ENCODE assay signal across 17 cellular contexts in genomic region chr6:44415424-44415823, GRCh38. TPM values are rescaled to one million over a fixed set of nuclear protein-coding genes. Genes with fewer than 3 reads are reported as not detected.
A peak's percentile ranks its signal among the peaks of the same experiment; 100 is the strongest.
DNase-seq lines count a peak whose midpoint lies in the region; ATAC-seq and TF ChIP-seq lines count a peak whose summit lies in the region.
"Had no signal": no experiment of that assay in that cellular context is flagged by ENCODE, and none has a peak within 500 bp of the region (broad histone marks: within the 10 kb centered on the region; RNA-seq: fewer than 3 reads in every experiment).

No MANE protein-coding gene starts in this region.

- H3K27me3 Mint-ChIP-seq in progenitor cell of endocrine pancreas: no peaks in the 10 kb centered on the region

- peak overlapping the region; percentile 47 for H3K4me2 ChIP-seq in Loucy (ENCODE audit: low read depth, low read length, poor library complexity, severe bottlenecking)

- TF ChIP-seq CTCF in GM10248 (IDR thresholded peaks at IDR 0.05; ENCODE audit: control extremely low read depth, extremely low read depth, low read depth, missing control alignments) (no peak), Loucy (conservative IDR thresholded peaks at IDR 0.05; ENCODE audit: low read length) (no peak), progenitor cell of endocrine pancreas (IDR thresholded peaks at IDR 0.05; ENCODE audit: unreplicated experiment) (no peak)

- H3K36me3 Mint-ChIP-seq in progenitor cell of endocrine pancreas (ENCODE audit: insufficient read depth): peaks cover 41% of the 10 kb centered on the region

- H3K9me3 ChIP-seq in Loucy (ENCODE audit: insufficient read depth, low read depth, low read length): peaks cover 2% of the 10 kb centered on the region; the same call in 1 of the 2 replicates
- H3K9me3 ChIP-seq: Peyer's patch, right lobe of liver, testis had no signal

- no peaks in the 10 kb centered on the region for H3K9me2 ChIP-seq in Loucy (replicated peaks; ENCODE audit: low read depth, low read length)

- peaks cover 3% of the 10 kb centered on the region for H3K4me1 Mint-ChIP-seq in progenitor cell of endocrine pancreas (ENCODE audit: low read depth)

- peaks cover 43% of the 10 kb centered on the region for H3K4me1 ChIP-seq in Loucy (ENCODE audit: insufficient read depth, low read length, poor library complexity, severe bottlenecking)
- H3K4me1 ChIP-seq: right lobe of liver, testis had no signal

- CTCF ChIA-PET in GM10248 (lab: Yijun Ruan, JAX): interaction anchor here (0.7 to 2.2 kb wide), 5 partner anchors 8 to 72 kb away, joined by 3 to 6 read pairs (median 4); no protein-coding TSS in a partner anchor

- POLR2A ChIA-PET in GM10248 (lab: Yijun Ruan, JAX): no interaction called here

- H2AFZ ChIP-seq in Loucy (ENCODE audit: low read length): no peak overlapping the region

- no peaks in the 10 kb centered on the region for H3K9me3 Mint-ChIP-seq in progenitor cell of endocrine pancreas (ENCODE audit: low read depth)

- peak overlapping the region; percentile 23 for H3K9ac ChIP-seq in Loucy (ENCODE audit: low read depth, low read length, poor library complexity, severe bottlenecking)

- H3K27me3 ChIP-seq in Loucy (ENCODE audit: insufficient read depth, low read length, poor library complexity, severe bottlenecking): no peaks in the 10 kb centered on the region
- H3K27me3 ChIP-seq: Peyer's patch, right lobe of liver, testis had no signal

- H4K20me1 ChIP-seq in Loucy (ENCODE audit: insufficient read depth, low read length, poor library complexity, severe bottlenecking): peaks cover 13% of the 10 kb centered on the region

- no peak for ATAC-seq in HG03097 (IDR thresholded peaks at IDR 0.05; ENCODE audit: low FRiP score, unreplicated experiment)

- peaks cover 73% of the 10 kb centered on the region for H3K36me3 ChIP-seq in Loucy (ENCODE audit: insufficient read depth, low read length)

- DNase-seq in GM10248 (ENCODE audit: extremely low spot score) (peak; percentile 15), epithelial cell of prostate (ENCODE audit: low read depth, low spot score) (peak; percentile 6), progenitor cell of endocrine pancreas (ENCODE audit: low spot score, unreplicated experiment) (no peak), cortex of kidney (lab: John Stamatoyannopoulos, UW) (no peak), HK-2 (ENCODE audit: unreplicated experiment) (no peak), DMS 273 (lab: John Stamatoyannopoulos, UW; ENCODE audit: unreplicated experiment) (no peak)
- DNase-seq: activated effector memory CD4-positive, alpha-beta T cell treated with Interleukin-2 at 50 U/mL for 16 hours; AML-193; erythroblast; NCI-H1092; NCI-H2107; Peyer's patch; right lobe of liver; stimulated activated CD4-positive, alpha-beta T cell treated with anti-CD3 and anti-CD28 coated beads, Interleukin-1b, Interleukin-23, amount 100 ng/mL, for 48 hours; testis had no signal

- H3K27ac Mint-ChIP-seq in progenitor cell of endocrine pancreas: peak overlapping the region; percentile 54

- H3K4me3 Mint-ChIP-seq in progenitor cell of endocrine pancreas (ENCODE audit: low read depth): no peak overlapping the region

- H3K79me2 ChIP-seq in Loucy (ENCODE audit: insufficient read depth, low read length): peaks cover 80% of the 10 kb centered on the region

- no peaks in the 10 kb centered on the region for H3F3A ChIP-seq in Loucy (ENCODE audit: low read depth)

- no peak overlapping the region for H3K4me3 ChIP-seq in Loucy (ENCODE audit: low read length, poor library complexity, severe bottlenecking)
- H3K4me3 ChIP-seq: Peyer's patch, right lobe of liver, testis had no signal

- H3K27ac ChIP-seq in epithelial cell of prostate: no peak overlapping the region
- H3K27ac ChIP-seq: Peyer's patch, right lobe of liver, testis had no signal

RNA-seq across cellular contexts. Expression of gene CDC5L, which starts 27.9 kb away (rescaled TPM):
- 30.4 and 30.5 TPM in 2 replicates for total RNA-seq in progenitor cell of endocrine pancreas

Comparison
In these comparisons a context has a peak if more than half of its experiments do, and no peak if none do; other contexts are left out.
1. DNase-seq: peak in GM10248 (single experiment) and epithelial cell of prostate (single experiment); none in progenitor cell of endocrine pancreas (single experiment), cortex of kidney (single experiment), HK-2 (single experiment) and DMS 273 (single experiment).